Comparison of ENCODE assay signal across 16 cellular contexts in the genomic region with DNA sequence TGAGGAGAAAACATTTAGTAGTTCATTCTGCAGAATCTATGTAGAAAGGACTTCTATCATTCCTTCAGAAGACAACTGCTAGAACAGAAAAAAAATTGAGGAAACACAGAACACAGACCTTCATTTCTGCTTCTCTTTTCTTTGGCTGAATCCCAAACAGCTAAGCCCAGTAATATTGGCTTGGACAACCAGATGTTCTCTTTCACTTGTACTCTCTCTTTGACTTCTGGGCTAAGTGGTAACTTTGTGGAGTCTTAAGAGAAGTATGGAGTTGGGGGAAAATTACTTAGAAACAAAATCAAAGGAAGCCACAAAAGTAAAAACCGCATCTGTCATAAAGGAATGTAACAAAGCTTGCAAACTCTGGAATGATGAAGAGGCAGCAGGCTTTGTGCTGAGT.
"Had no signal": no experiment of that assay in that cellular context is flagged by ENCODE, and none has a peak within 500 bp of the region (broad histone marks: within the 10 kb centered on the region; RNA-seq: fewer than 3 reads in every experiment).

No MANE protein-coding gene starts in this region.

- H3K27ac ChIP-seq: breast epithelium, gastroesophageal sphincter, neutrophil, pancreas, sigmoid colon had no signal

- H3K9me3 ChIP-seq: breast epithelium, gastroesophageal sphincter, neutrophil, pancreas, sigmoid colon had no signal

- H3K36me3 ChIP-seq: breast epithelium, gastroesophageal sphincter, neutrophil, pancreas, sigmoid colon had no signal

- H3K4me3 ChIP-seq: breast epithelium, gastroesophageal sphincter, pancreas, sigmoid colon had no signal

- H3K4me1 ChIP-seq: breast epithelium, pancreas had no signal

- H3K27me3 ChIP-seq: breast epithelium, gastroesophageal sphincter, neutrophil, pancreas, sigmoid colon had no signal

- DNase-seq: activated CD4-positive, alpha-beta T cell treated with anti-CD3 and anti-CD28 coated beads, Interleukin-2, amount 50 U/mL, for 4 hours; activated effector memory CD4-positive, alpha-beta T cell treated with anti-CD3 and anti-CD28 coated beads, Interleukin-2, amount 50 U/mL, for 16 hours; activated naive CD4-positive, alpha-beta T cell treated with anti-CD3 and anti-CD28 coated beads, Interleukin-2, amount 50 U/mL, for 16 hours; activated T-cell treated with anti-CD3 and anti-CD28 coated beads, Interleukin-2, amount 50 U/mL, for 72 hours; aorta; cerebellar nuclear complex; cortex of kidney; mesendoderm; naive thymus-derived CD8-positive, alpha-beta T cell; pancreas; sigmoid colon; stimulated activated naive B cell treated with anti-CD40 and anti-IgM and Interleukin-4, amounts not matched to agents 10 μg/mL and 1 μg/mL and 100 μg/mL, for 72 hours had no signal

- ATAC-seq: activated T-cell treated with anti-CD3 and anti-CD28 coated beads, Interleukin-2, amount 50 U/mL, for 72 hours; esophagus mucosa; gastroesophageal sphincter; naive thymus-derived CD8-positive, alpha-beta T cell; stimulated activated naive B cell treated with anti-CD40 and anti-IgM and Interleukin-4, amounts not matched to agents 10 μg/mL and 1 μg/mL and 100 μg/mL, for 72 hours had no signal
